In the genomic region with DNA sequence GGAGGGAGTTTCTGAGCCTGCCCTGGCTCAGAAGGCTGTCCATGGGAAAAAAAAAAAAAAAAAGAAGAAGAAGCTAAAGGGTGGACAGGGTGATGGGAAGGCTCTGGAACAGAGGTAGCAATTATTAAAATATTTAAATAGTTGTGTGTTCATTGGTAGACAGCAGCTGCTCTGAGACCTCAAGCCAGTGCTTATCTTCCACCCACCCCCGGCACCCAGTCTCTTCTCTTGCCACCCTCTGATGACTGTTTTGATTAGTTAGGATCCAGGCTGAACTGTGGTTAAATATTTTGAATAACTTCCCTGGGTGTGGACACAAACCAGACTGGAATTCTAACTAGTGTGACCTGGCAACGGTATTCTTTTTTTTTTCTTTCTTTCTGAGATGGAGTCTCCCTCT, we compare ENCODE assay signal across 1 cellular context.
TF ChIP-seq lines count a peak whose summit lies in the region.

No MANE protein-coding gene starts in this region.

TF ChIP-seq in A549, 52 proteins besides CTCF, POLR2A, EP300 and RAD21 (continued from another document):
- TF ChIP-seq ZFP36 (IDR thresholded peaks at IDR 0.05; ENCODE audit: borderline replicate concordance, partially characterized antibody): no peak
- no peak for TF ChIP-seq CBX2 (IDR thresholded peaks at IDR 0.05; ENCODE audit: borderline replicate concordance, low read depth)
- TF ChIP-seq JUN (IDR thresholded peaks at IDR 0.05): 0 out of 5 replicates have a peak, but pooled peaks of 1 of the 2 experiments have one; percentile 22
- TF ChIP-seq MAZ (IDR thresholded peaks at IDR 0.05; ENCODE audit: borderline replicate concordance, low read depth, low read length): no peak
- TF ChIP-seq CEBPB (IDR thresholded peaks at IDR 0.05): no peak
- no peak for TF ChIP-seq EHF (CRISPR knock-in tag; IDR thresholded peaks at IDR 0.05)
- no peak for TF ChIP-seq HOXB13 (CRISPR knock-in tag; IDR thresholded peaks at IDR 0.05; ENCODE audit: low read depth)
- TF ChIP-seq SMC3 (IDR thresholded peaks at IDR 0.05): no peak
- no peak for TF ChIP-seq MAFK (IDR thresholded peaks at IDR 0.05; ENCODE audit: partially characterized antibody)
- TF ChIP-seq EHMT2 (IDR thresholded peaks at IDR 0.05; ENCODE audit: low read depth): no peak
- TF ChIP-seq TFCP2L1 (CRISPR knock-in tag; IDR thresholded peaks at IDR 0.05): no peak
- TF ChIP-seq, protein P1, sequence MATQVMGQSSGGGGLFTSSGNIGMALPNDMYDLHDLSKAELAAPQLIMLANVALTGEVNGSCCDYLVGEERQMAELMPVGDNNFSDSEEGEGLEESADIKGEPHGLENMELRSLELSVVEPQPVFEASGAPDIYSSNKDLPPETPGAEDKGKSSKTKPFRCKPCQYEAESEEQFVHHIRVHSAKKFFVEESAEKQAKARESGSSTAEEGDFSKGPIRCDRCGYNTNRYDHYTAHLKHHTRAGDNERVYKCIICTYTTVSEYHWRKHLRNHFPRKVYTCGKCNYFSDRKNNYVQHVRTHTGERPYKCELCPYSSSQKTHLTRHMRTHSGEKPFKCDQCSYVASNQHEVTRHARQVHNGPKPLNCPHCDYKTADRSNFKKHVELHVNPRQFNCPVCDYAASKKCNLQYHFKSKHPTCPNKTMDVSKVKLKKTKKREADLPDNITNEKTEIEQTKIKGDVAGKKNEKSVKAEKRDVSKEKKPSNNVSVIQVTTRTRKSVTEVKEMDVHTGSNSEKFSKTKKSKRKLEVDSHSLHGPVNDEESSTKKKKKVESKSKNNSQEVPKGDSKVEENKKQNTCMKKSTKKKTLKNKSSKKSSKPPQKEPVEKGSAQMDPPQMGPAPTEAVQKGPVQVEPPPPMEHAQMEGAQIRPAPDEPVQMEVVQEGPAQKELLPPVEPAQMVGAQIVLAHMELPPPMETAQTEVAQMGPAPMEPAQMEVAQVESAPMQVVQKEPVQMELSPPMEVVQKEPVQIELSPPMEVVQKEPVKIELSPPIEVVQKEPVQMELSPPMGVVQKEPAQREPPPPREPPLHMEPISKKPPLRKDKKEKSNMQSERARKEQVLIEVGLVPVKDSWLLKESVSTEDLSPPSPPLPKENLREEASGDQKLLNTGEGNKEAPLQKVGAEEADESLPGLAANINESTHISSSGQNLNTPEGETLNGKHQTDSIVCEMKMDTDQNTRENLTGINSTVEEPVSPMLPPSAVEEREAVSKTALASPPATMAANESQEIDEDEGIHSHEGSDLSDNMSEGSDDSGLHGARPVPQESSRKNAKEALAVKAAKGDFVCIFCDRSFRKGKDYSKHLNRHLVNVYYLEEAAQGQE (IDR thresholded peaks at IDR 0.05): no peak
- TF ChIP-seq POLR2AphosphoS2 (conservative IDR thresholded peaks at IDR 0.05; ENCODE audit: low read length): no peak
- no peak for TF ChIP-seq KDM1A (IDR thresholded peaks at IDR 0.05; ENCODE audit: low read depth)
TF ChIP-seq in A549: peak in this region for 4.
